In genomic region chr11:62713343-62713742, GRCh38 we compare ENCODE assay signal across 9 cellular contexts. TPM values are rescaled to one million over a fixed set of nuclear protein-coding genes. Genes with fewer than 3 reads are reported as not detected.
A peak's percentile ranks its signal among the peaks of the same experiment; 100 is the strongest.
DNase-seq lines count a peak whose midpoint lies in the region; ATAC-seq, FAIRE-seq and TF ChIP-seq lines count a peak whose summit lies in the region.
"Had no signal": no experiment of that assay in that cellular context is flagged by ENCODE, and none has a peak within 500 bp of the region (broad histone marks: within the 10 kb centered on the region; RNA-seq: fewer than 3 reads in every experiment).

No MANE protein-coding gene starts in this region.

- H3K27me3 Mint-ChIP-seq in HFFc6 (ENCODE audit: insufficient read depth): no peaks in the 10 kb centered on the region; the same call in 1 of the 2 replicates

- 0 out of 2 replicates have a peak overlapping the region, but pooled peaks have one; percentile 5 for H3K27ac ChIP-seq in VCaP
- H3K27ac ChIP-seq in kidney (ENCODE audit: low read depth in 2 of 2, low read length in 2 of 2): peak overlapping the region; percentile 43 to 45
- H3K27ac ChIP-seq in skeletal muscle tissue (ENCODE audit: low read depth, low read length): peak overlapping the region; percentile 23
- H3K27ac ChIP-seq: foreskin keratinocyte had no signal

- TF ChIP-seq CTCF in HFFc6 (IDR thresholded peaks at IDR 0.05) (no peak), VCaP (conservative IDR thresholded peaks at IDR 0.05) (no peak), kidney (IDR thresholded peaks at IDR 0.05; ENCODE audit: borderline replicate concordance, extremely low read depth, insufficient read depth) (no peak)

- H3K4me3 Mint-ChIP-seq in HFFc6: no peak overlapping the region

- peaks cover 49% of the 10 kb centered on the region for H3K36me3 Mint-ChIP-seq in HFFc6 (ENCODE audit: low read depth)

- ATAC-seq in HG02981 (IDR thresholded peaks at IDR 0.05; ENCODE audit: unreplicated experiment) (no peak), GM18873 (IDR thresholded peaks at IDR 0.05; ENCODE audit: low FRiP score, unreplicated experiment) (no peak)
- ATAC-seq: foreskin keratinocyte had no signal

- peak overlapping the region; percentile 36 for H3K27ac Mint-ChIP-seq in HFFc6

- H3K4me1 Mint-ChIP-seq in HFFc6 (ENCODE audit: low read depth): peaks cover 24% of the 10 kb centered on the region

- H3K9me3 ChIP-seq in kidney (ENCODE audit: control insufficient read depth in 1 of 2, low read length in 2 of 2) (no peaks in the 10 kb centered on the region), skeletal muscle tissue (ENCODE audit: control insufficient read depth in 3 of 3, low read length in 3 of 3) (no peaks in the 10 kb centered on the region)

- intact Hi-C loops in kidney (cut with DNase I): no loop called here

- no peak for FAIRE-seq in kidney (lab: Jason Lieb, UNC)

- H3K9me3 Mint-ChIP-seq in HFFc6: no peaks in the 10 kb centered on the region

- H3K4me1 ChIP-seq in kidney (ENCODE audit: control insufficient read depth in 1 of 2, insufficient read depth in 1 of 2, low read depth in 1 of 2, low read length in 2 of 2): peaks cover 15 to 19% of the 10 kb centered on the region in 2 donors
- peaks cover 19 to 22% (median 22%) of the 10 kb centered on the region in 3 donors for H3K4me1 ChIP-seq in skeletal muscle tissue (ENCODE audit: control insufficient read depth in 3 of 3, insufficient read depth in 3 of 3, low read length in 3 of 3)
- H3K4me1 ChIP-seq: foreskin keratinocyte had no signal

- H3K9ac ChIP-seq in kidney (ENCODE audit: low read length in 2 of 2): peak overlapping the region in 1 of 2 donors; percentile 47
- peak overlapping the region in 1 of 3 donors; percentile 28 for H3K9ac ChIP-seq in skeletal muscle tissue (ENCODE audit: low read depth in 1 of 3, low read length in 3 of 3)

- H3K36me3 ChIP-seq in kidney (ENCODE audit: control insufficient read depth in 1 of 2, insufficient read depth in 2 of 2, low read length in 2 of 2): peaks cover 32 to 62% of the 10 kb centered on the region in 2 donors
- H3K36me3 ChIP-seq in skeletal muscle tissue (ENCODE audit: control insufficient read depth in 3 of 3, insufficient read depth in 3 of 3, low read length in 3 of 3): peaks cover 40 to 59% (median 56%) of the 10 kb centered on the region in 3 donors

- no peaks in the 10 kb centered on the region for H3K27me3 ChIP-seq in skeletal muscle tissue (ENCODE audit: control insufficient read depth in 3 of 3, insufficient read depth in 3 of 3, low read length in 3 of 3)
- H3K27me3 ChIP-seq: foreskin keratinocyte had no signal

- H3K4me3 ChIP-seq in kidney (ENCODE audit: low read length in 2 of 2): peak overlapping the region in 1 of 2 donors; percentile 8
- no peak overlapping the region for H3K4me3 ChIP-seq in skeletal muscle tissue (ENCODE audit: low read length in 3 of 3)

- DNase-seq in HFFc6: no peak
- DNase-seq in kidney: no peak
- DNase-seq in DMS 273 treated with DMSO at 0.1 percent for 48 hours (lab: John Stamatoyannopoulos, UW): no peak
- DNase-seq: foreskin keratinocyte, T1000 had no signal

RNA-seq across cellular contexts. Expression of gene GNG3, which starts 5.9 kb away (rescaled TPM):
- total RNA-seq in HFFc6 (2021; fragmentation: NEBNext Ultra II Directional; extraction: Animal tissue kit (Norgen Biotek cat#: 25700)): not detected
- total RNA-seq in kidney (not detected), skeletal muscle tissue (not detected)
- polyA plus RNA-seq in kidney (ENCODE audit: insufficient read depth, low read depth, low replicate concordance): 1.1 TPM
- total RNA-seq: foreskin keratinocyte had no signal

RNA-seq across cellular contexts. Expression of gene BSCL2, which starts 6.1 kb away (rescaled TPM):
- 10 to 100 TPM; 50.7 to 67.4 (median 56.8) TPM for total RNA-seq in HFFc6 (2021; fragmentation: NEBNext Ultra II Directional; extraction: Animal tissue kit (Norgen Biotek cat#: 25700))
- 93.2 TPM for total RNA-seq in kidney
- polyA plus RNA-seq in kidney (ENCODE audit: insufficient read depth, low read depth, low replicate concordance): 249 TPM
- 19.8 TPM for total RNA-seq in skeletal muscle tissue

RNA-seq across cellular contexts. Expression of gene HNRNPUL2, which starts 13.9 kb away (rescaled TPM):
- 10 to 100 TPM; 34.5 to 44.6 (median 41.6) TPM for total RNA-seq in HFFc6 (2021; fragmentation: NEBNext Ultra II Directional; extraction: Animal tissue kit (Norgen Biotek cat#: 25700))
- 49.0 TPM for total RNA-seq in kidney
- polyA plus RNA-seq in kidney (ENCODE audit: insufficient read depth, low read depth, low replicate concordance): 37.1 TPM
- 18.8 TPM for total RNA-seq in skeletal muscle tissue

RNA-seq across cellular contexts. Expression of gene TTC9C, which starts 14.9 kb away (rescaled TPM):
- 10 to 100 TPM; 46.2 to 52.7 (median 50.0) TPM for total RNA-seq in HFFc6 (2021; fragmentation: NEBNext Ultra II Directional; extraction: Animal tissue kit (Norgen Biotek cat#: 25700))
- total RNA-seq in kidney (24.8 TPM), skeletal muscle tissue (25.6 TPM)
- polyA plus RNA-seq in kidney (ENCODE audit: insufficient read depth, low read depth, low replicate concordance): 39.2 TPM

RNA-seq across cellular contexts. Expression of gene LRRN4CL, which starts 24.0 kb away (rescaled TPM):
- total RNA-seq in HFFc6 (2021; fragmentation: NEBNext Ultra II Directional; extraction: Animal tissue kit (Norgen Biotek cat#: 25700)): 1 to 10 TPM; 1.2 to 4.0 (median 1.4) TPM
- total RNA-seq in kidney (1.2 TPM), skeletal muscle tissue (9.9 TPM)
- polyA plus RNA-seq in kidney (ENCODE audit: insufficient read depth, low read depth, low replicate concordance): 0.58 TPM
